9 cellular contexts compared by ENCODE assay signal in the genomic region with DNA sequence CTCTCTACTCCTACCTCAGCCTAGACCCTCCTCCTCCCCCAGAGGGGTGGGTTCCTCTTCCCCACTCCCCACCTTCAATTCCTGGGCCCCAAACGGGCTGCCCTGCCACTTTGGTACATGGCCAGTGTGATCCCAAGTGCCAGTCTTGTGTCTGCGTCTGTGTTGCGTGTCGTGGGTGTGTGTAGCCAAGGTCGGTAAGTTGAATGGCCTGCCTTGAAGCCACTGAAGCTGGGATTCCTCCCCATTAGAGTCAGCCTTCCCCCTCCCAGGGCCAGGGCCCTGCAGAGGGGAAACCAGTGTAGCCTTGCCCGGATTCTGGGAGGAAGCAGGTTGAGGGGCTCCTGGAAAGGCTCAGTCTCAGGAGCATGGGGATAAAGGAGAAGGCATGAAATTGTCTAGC. TPM values are rescaled to one million over a fixed set of nuclear protein-coding genes. Genes with fewer than 3 reads are reported as not detected.
DNase-seq lines count a peak whose midpoint lies in the region; ATAC-seq and TF ChIP-seq lines count a peak whose summit lies in the region.
"Had no signal": no experiment of that assay in that cellular context is flagged by ENCODE, and none has a peak within 500 bp of the region (broad histone marks: within the 10 kb centered on the region; RNA-seq: fewer than 3 reads in every experiment).

No MANE protein-coding gene starts in this region.

- H3K9me3 Mint-ChIP-seq in activated naive CD4-positive, alpha-beta T cell treated with anti-CD3 and anti-CD28 coated beads, Interleukin-2, amount 50 U/mL, for 24 hours = no peaks in the 10 kb centered on the region
- no peaks in the 10 kb centered on the region for H3K9me3 Mint-ChIP-seq in activated B cell treated with CpG ODN at 0.5 μM for 24 hours
- H3K9me3 Mint-ChIP-seq in stimulated activated memory B cell treated with anti-CD40 and anti-IgM and Interleukin-4, amounts not matched to agents 10 μg/mL and 1 μg/mL and 100 μg/mL, for 72 hours = no peaks in the 10 kb centered on the region

- POLR2A ChIA-PET in activated B cell treated with CpG ODN at 0.5 μM for 24 hours (lab: Charles Lee) = interaction anchor here (1.0 to 8.8 kb wide), 6 partner anchors 10 to 83 kb away, joined by 3 to 103 read pairs (median 9); a partner anchor contains a TSS

- no peaks in the 10 kb centered on the region for H3K27me3 Mint-ChIP-seq in activated naive CD4-positive, alpha-beta T cell treated with anti-CD3 and anti-CD28 coated beads, Interleukin-2, amount 50 U/mL, for 24 hours
- H3K27me3 Mint-ChIP-seq in activated B cell treated with CpG ODN at 0.5 μM for 24 hours = no peaks in the 10 kb centered on the region
- H3K27me3 Mint-ChIP-seq in stimulated activated memory B cell treated with anti-CD40 and anti-IgM and Interleukin-4, amounts not matched to agents 10 μg/mL and 1 μg/mL and 100 μg/mL, for 72 hours = no peaks in the 10 kb centered on the region

- ATAC-seq in activated B cell treated with CpG ODN at 0.5 μM for 24 hours (ENCODE audit: low read depth) (no peak), left colon (peak; percentile 13), HG03432 (IDR thresholded peaks at IDR 0.05; ENCODE audit: unreplicated experiment) (no peak)
- ATAC-seq in stimulated activated memory B cell treated with anti-CD40 and anti-IgM and Interleukin-4, amounts not matched to agents 10 μg/mL and 1 μg/mL and 100 μg/mL, for 72 hours = no peak

- CTCF ChIA-PET in activated B cell treated with CpG ODN at 0.5 μM for 24 hours (lab: Charles Lee) = interaction anchor here (0.5 to 9.9 kb wide), 5 partner anchors 78 to 293 kb away, joined by 3 to 261 read pairs (median 3); no protein-coding TSS in a partner anchor

- peaks cover 55% of the 10 kb centered on the region for H3K4me1 Mint-ChIP-seq in activated naive CD4-positive, alpha-beta T cell treated with anti-CD3 and anti-CD28 coated beads, Interleukin-2, amount 50 U/mL, for 24 hours
- H3K4me1 Mint-ChIP-seq in activated B cell treated with CpG ODN at 0.5 μM for 24 hours = peaks cover 70% of the 10 kb centered on the region
- peaks cover 78% of the 10 kb centered on the region for H3K4me1 Mint-ChIP-seq in stimulated activated memory B cell treated with anti-CD40 and anti-IgM and Interleukin-4, amounts not matched to agents 10 μg/mL and 1 μg/mL and 100 μg/mL, for 72 hours

- no peak for DNase-seq in activated naive CD4-positive, alpha-beta T cell treated with Interleukin-2 at 50 U/mL for 16 hours
- DNase-seq in activated B cell treated with CpG ODN at 0.5 μM for 24 hours (no peak), left colon (no peak), MV-4-11 (lab: John Stamatoyannopoulos, UW) (no peak)
- no peak for DNase-seq in stimulated activated CD4-positive, alpha-beta T cell treated with anti-CD3 and anti-CD28 coated beads, Interleukin-2, amount 100 ng/mL, for 24 hours
- DNase-seq: cortex of kidney had no signal

- TF ChIP-seq CTCF in activated B cell treated with CpG ODN at 0.5 μM for 24 hours (IDR thresholded peaks at IDR 0.05) = no peak

- H3K27ac Mint-ChIP-seq in activated naive CD4-positive, alpha-beta T cell treated with anti-CD3 and anti-CD28 coated beads, Interleukin-2, amount 50 U/mL, for 24 hours = peak overlapping the region; percentile 69
- peak overlapping the region; percentile 86 for H3K27ac Mint-ChIP-seq in activated B cell treated with CpG ODN at 0.5 μM for 24 hours
- H3K27ac Mint-ChIP-seq in stimulated activated memory B cell treated with anti-CD40 and anti-IgM and Interleukin-4, amounts not matched to agents 10 μg/mL and 1 μg/mL and 100 μg/mL, for 72 hours = peak overlapping the region; percentile 81

- peaks cover 6% of the 10 kb centered on the region for H3K36me3 Mint-ChIP-seq in activated naive CD4-positive, alpha-beta T cell treated with anti-CD3 and anti-CD28 coated beads, Interleukin-2, amount 50 U/mL, for 24 hours
- peaks cover 47% of the 10 kb centered on the region for H3K36me3 Mint-ChIP-seq in activated B cell treated with CpG ODN at 0.5 μM for 24 hours (ENCODE audit: low read depth)
- peaks cover 54% of the 10 kb centered on the region for H3K36me3 Mint-ChIP-seq in stimulated activated memory B cell treated with anti-CD40 and anti-IgM and Interleukin-4, amounts not matched to agents 10 μg/mL and 1 μg/mL and 100 μg/mL, for 72 hours

- intact Hi-C loops in activated B cell treated with CpG ODN at 0.5 μM for 24 hours (cut with micrococcal nuclease) (loop anchor here (2.0 kb wide), 3 partner anchors 23 to 55 kb away; a partner anchor contains a TSS), left colon (cut with DNase I, micrococcal nuclease) (loop anchor here (2.0 to 5.0 kb wide), 2 partner anchors 81 to 83 kb away; no protein-coding TSS in a partner anchor)

- no peak overlapping the region for H3K4me3 Mint-ChIP-seq in activated naive CD4-positive, alpha-beta T cell treated with anti-CD3 and anti-CD28 coated beads, Interleukin-2, amount 50 U/mL, for 24 hours
- H3K4me3 Mint-ChIP-seq in activated B cell treated with CpG ODN at 0.5 μM for 24 hours = no peak overlapping the region
- no peak overlapping the region for H3K4me3 Mint-ChIP-seq in stimulated activated memory B cell treated with anti-CD40 and anti-IgM and Interleukin-4, amounts not matched to agents 10 μg/mL and 1 μg/mL and 100 μg/mL, for 72 hours

RNA-seq across cellular contexts. Expression of a gene that starts 21.6 kb away (rescaled TPM):
- 52.6 and 64.5 TPM in 2 replicates for total RNA-seq in activated B cell treated with CpG ODN at 0.5 μM for 24 hours
- total RNA-seq in left colon = 10 to 100 TPM; 76.1 to 99.9 TPM

RNA-seq across cellular contexts. Expression of a gene that starts 41.5 kb away (rescaled TPM):
- total RNA-seq in activated B cell treated with CpG ODN at 0.5 μM for 24 hours = 89.0 and 98.6 TPM in 2 replicates
- total RNA-seq in left colon = 10 to 100 TPM; 18.6 to 28.3 TPM
